ENCODE assay signal across 1 cellular context in genomic region chr22:16806401-16806800, GRCh38.
TF ChIP-seq lines count a peak whose summit lies in the region.

No MANE protein-coding gene starts in this region.

TF ChIP-seq in H1, 55 proteins besides CTCF, POLR2A, EP300 and RAD21:
- TF ChIP-seq KDM5A (IDR thresholded peaks at IDR 0.05; ENCODE audit: low read length) (no peak), E2F6 (IDR thresholded peaks at IDR 0.05) (no peak), SIN3A (conservative IDR thresholded peaks at IDR 0.05 in 1 of 2, IDR thresholded peaks at IDR 0.05 in 1 of 2; ENCODE audit: low read depth in 1 of 2, low read length in 2 of 2) (no peak), MAFK (IDR thresholded peaks at IDR 0.05; ENCODE audit: low read depth, low read length) (no peak), KDM1A (IDR thresholded peaks at IDR 0.05; ENCODE audit: borderline replicate concordance, low read length) (no peak), YY1 (IDR thresholded peaks at IDR 0.05; ENCODE audit: low read depth, low read length) (no peak), TEAD4 (IDR thresholded peaks at IDR 0.05; ENCODE audit: low read depth, low read length) (no peak), KDM4A (IDR thresholded peaks at IDR 0.05; ENCODE audit: low read depth, low read length, severe bottlenecking) (no peak), RNF2 (IDR thresholded peaks at IDR 0.05; ENCODE audit: borderline replicate concordance, low read depth, low read length, missing control alignments, poor library complexity, severe bottlenecking) (no peak), GABPA (IDR thresholded peaks at IDR 0.05; ENCODE audit: borderline replicate concordance, insufficient read depth, low read length) (no peak), TAF7 (optimal IDR thresholded peaks at IDR 0.05; ENCODE audit: borderline replicate concordance, low read depth, low read length) (no peak), RBBP5 (IDR thresholded peaks at IDR 0.05; ENCODE audit: borderline replicate concordance, low read depth, low read length) (no peak), SIRT6 (IDR thresholded peaks at IDR 0.05; ENCODE audit: low read length) (no peak), JUN (IDR thresholded peaks at IDR 0.05; ENCODE audit: low read depth, low read length) (no peak), BACH1 (IDR thresholded peaks at IDR 0.05; ENCODE audit: low read length) (no peak), NRF1 (IDR thresholded peaks at IDR 0.05; ENCODE audit: low read depth, low read length) (no peak)
- TF ChIP-seq, protein P1, sequence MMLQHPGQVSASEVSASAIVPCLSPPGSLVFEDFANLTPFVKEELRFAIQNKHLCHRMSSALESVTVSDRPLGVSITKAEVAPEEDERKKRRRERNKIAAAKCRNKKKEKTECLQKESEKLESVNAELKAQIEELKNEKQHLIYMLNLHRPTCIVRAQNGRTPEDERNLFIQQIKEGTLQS (IDR thresholded peaks at IDR 0.05; ENCODE audit: insufficient read depth, low read depth, low read length): no peak
